Comparison of ENCODE assay signal across 10 cellular contexts in genomic region chr13:98466634-98467236, GRCh38.
DNase-seq lines count a peak whose midpoint lies in the region; ATAC-seq and TF ChIP-seq lines count a peak whose summit lies in the region.
"Had no signal": no experiment of that assay in that cellular context is flagged by ENCODE, and none has a peak within 500 bp of the region (broad histone marks: within the 10 kb centered on the region; RNA-seq: fewer than 3 reads in every experiment).

No MANE protein-coding gene starts in this region.

- no peak overlapping the region for H3K4me2 ChIP-seq in DND-41 (ENCODE audit: insufficient read depth, low read length)

- H3K27me3 ChIP-seq in DND-41 (ENCODE audit: insufficient read depth, low read length, poor library complexity) (no peaks in the 10 kb centered on the region), sigmoid colon (no peaks in the 10 kb centered on the region)
- H3K27me3 ChIP-seq: SJSA1 had no signal

- H3K4me3 ChIP-seq in DND-41 (ENCODE audit: low read depth in 1 of 2, low read length in 2 of 2) (no peak overlapping the region), sigmoid colon (no peak overlapping the region)
- H3K4me3 ChIP-seq: SJSA1 had no signal

- peaks cover 92% of the 10 kb centered on the region for H3K36me3 ChIP-seq in DND-41 (ENCODE audit: insufficient read depth, low read length)
- H3K36me3 ChIP-seq in sigmoid colon, result peaks cover 5 to 31% (median 8%) of the 10 kb centered on the region in 4 donors

- H4K20me1 ChIP-seq in DND-41 (ENCODE audit: insufficient read depth, low read length), result peaks cover 34% of the 10 kb centered on the region

- H3K79me2 ChIP-seq in DND-41 (ENCODE audit: insufficient read depth, low read length), result peaks cover 43% of the 10 kb centered on the region

- no peak for TF ChIP-seq POLR2A in erythroblast (IDR thresholded peaks at IDR 0.05; ENCODE audit: low read length)
- no peak for TF ChIP-seq POLR2A in sigmoid colon (IDR thresholded peaks at IDR 0.05)

- 61 to 75% methylated on average over 11 of the region's 11 CpGs for WGBS in sigmoid colon, 2 donors

- intact Hi-C loops in sigmoid colon (cut with DNase I), result no loop called here

- peak; percentile 72 for ATAC-seq in DND-41 (ENCODE audit: insufficient read depth, low read depth)
- peak; percentile 60 for ATAC-seq in HG03460 (IDR thresholded peaks at IDR 0.05; ENCODE audit: unreplicated experiment)
- no peak for ATAC-seq in HG03095 (IDR thresholded peaks at IDR 0.05; ENCODE audit: unreplicated experiment)

- H3K9me3 ChIP-seq in DND-41 (ENCODE audit: insufficient read depth, low read length, severe bottlenecking) (no peaks in the 10 kb centered on the region), sigmoid colon (no peaks in the 10 kb centered on the region)

- peak; percentile 71 for TF ChIP-seq CTCF in DND-41 (IDR thresholded peaks at IDR 0.05; ENCODE audit: borderline replicate concordance, extremely low read depth, low read length, poor library complexity, severe bottlenecking)
- TF ChIP-seq CTCF in sigmoid colon (IDR thresholded peaks at IDR 0.05), result peak; percentile 15 to 49 (median 42)

- no peak overlapping the region for H2AFZ ChIP-seq in DND-41 (ENCODE audit: low read depth, low read length)

- H3K27ac ChIP-seq in DND-41 (ENCODE audit: low read length) (no peak overlapping the region), sigmoid colon (peak overlapping the region in 2 of 4 donors; percentile 13 to 58)
- H3K27ac ChIP-seq: SJSA1 had no signal

- no peaks in the 10 kb centered on the region for H3K4me1 ChIP-seq in DND-41 (ENCODE audit: insufficient read depth, low read length)
- H3K4me1 ChIP-seq in sigmoid colon, result peaks cover 0 to 61% (median 48%) of the 10 kb centered on the region in 4 donors

- TF ChIP-seq EP300 in sigmoid colon (IDR thresholded peaks at IDR 0.05), result no peak

- no peak overlapping the region for H3K9ac ChIP-seq in DND-41 (ENCODE audit: low read depth, low read length)

- DNase-seq in DND-41, result peak; percentile 44
- peak; percentile 78 for DNase-seq in activated CD4-positive, alpha-beta T cell treated with anti-CD3 and anti-CD28 coated beads for 48 hours
- DNase-seq in erythroblast (lab: John Stamatoyannopoulos, UW), result peak; percentile 62 to 80
- DNase-seq in sigmoid colon, result peak; percentile 78
- no peak for DNase-seq in DMS79 treated with DMSO at 0.1 percent for 48 hours (lab: John Stamatoyannopoulos, UW)
- no peak for DNase-seq in central memory CD4-positive, alpha-beta T cell
- DNase-seq: naive B cell had no signal

Comparison
In these comparisons a context has a peak if more than half of its experiments do, and no peak if none do; other contexts are left out.
1. DNase-seq: peak in DND-41 (single experiment), activated CD4-positive, alpha-beta T cell treated with anti-CD3 and anti-CD28 coated beads for 48 hours (single experiment), erythroblast (2 of 2) and sigmoid colon (single experiment); none in DMS79 treated with DMSO at 0.1 percent for 48 hours (single experiment) and central memory CD4-positive, alpha-beta T cell (single experiment).